In genomic region chr3:23341147-23341838, GRCh38 we compare ENCODE assay signal across 15 cellular contexts.
DNase-seq lines count a peak whose midpoint lies in the region; ATAC-seq and TF ChIP-seq lines count a peak whose summit lies in the region.
"Had no signal": no experiment of that assay in that cellular context is flagged by ENCODE, and none has a peak within 500 bp of the region (broad histone marks: within the 10 kb centered on the region; RNA-seq: fewer than 3 reads in every experiment).

No MANE protein-coding gene starts in this region.

- H3K36me3 Mint-ChIP-seq in activated naive CD8-positive, alpha-beta T cell treated with anti-CD3 and anti-CD28 coated beads for 36 hours: peaks cover 11% of the 10 kb centered on the region
- H3K36me3 Mint-ChIP-seq: natural killer cell had no signal

- H3K4me3 ChIP-seq in BLaER1 treated with 17β-estradiol and CSF1 and Interleukin-3, amounts not matched to agents 10 nM and 100 nM: no peak overlapping the region
- peak overlapping the region; percentile 41 for H3K4me3 ChIP-seq in Loucy (ENCODE audit: low read length, poor library complexity, severe bottlenecking)
- H3K4me3 ChIP-seq: esophagus squamous epithelium had no signal

- H3K9ac ChIP-seq in BLaER1 treated with 17β-estradiol and CSF1 and Interleukin-3, amounts not matched to agents 10 nM and 100 nM: no peak overlapping the region
- no peak overlapping the region for H3K9ac ChIP-seq in Loucy (ENCODE audit: low read depth, low read length, poor library complexity, severe bottlenecking)

- no peak overlapping the region for H2AFZ ChIP-seq in Loucy (ENCODE audit: low read length)

- ATAC-seq in GM19328 (IDR thresholded peaks at IDR 0.05; ENCODE audit: unreplicated experiment) (peak; percentile 61), HG02884 (IDR thresholded peaks at IDR 0.05; ENCODE audit: unreplicated experiment) (peak; percentile 70)
- no peak for ATAC-seq in activated CD4-positive, CD25-positive, alpha-beta regulatory T cell treated with anti-CD3 and anti-CD28 coated beads, Interleukin-2, amount 50 U/mL, for 24 hours
- ATAC-seq: activated T-cell treated with anti-CD3 and anti-CD28 coated beads, Interleukin-2, amount 50 U/mL, for 72 hours; HCT116; T-helper 17 cell had no signal

- H3K27ac ChIP-seq in BLaER1 treated with 17β-estradiol and CSF1 and Interleukin-3, amounts not matched to agents 10 nM and 100 nM: peak overlapping the region in 4 of 11 experiments; percentile 6 to 30 (median 9); a peak in 4 of 22 replicates
- H3K27ac ChIP-seq: esophagus squamous epithelium had no signal

- no peak for DNase-seq in activated naive CD8-positive, alpha-beta T cell treated with anti-CD3 and anti-CD28 coated beads for 36 hours
- DNase-seq in stimulated activated CD8-positive, alpha-beta memory T cell treated with anti-CD3 and anti-CD28 coated beads, Interleukin-4, amount 100 ng/mL, for 48 hours: no peak
- DNase-seq in amniotic stem cell (lab: John Stamatoyannopoulos, UW): no peak
- DNase-seq: activated T-cell treated with anti-CD3 and anti-CD28 coated beads, Interleukin-2, amount 50 U/mL, for 72 hours; esophagus squamous epithelium; natural killer cell; NCI-H82; stimulated activated naive CD4-positive, alpha-beta T cell treated with Interleukin-2 at 50 U/mL for 16 hours; T-helper 17 cell had no signal

- no peaks in the 10 kb centered on the region for H3K9me3 Mint-ChIP-seq in activated naive CD8-positive, alpha-beta T cell treated with anti-CD3 and anti-CD28 coated beads for 36 hours
- H3K9me3 Mint-ChIP-seq: activated T-cell treated with anti-CD3 and anti-CD28 coated beads, Interleukin-2, amount 50 U/mL, for 72 hours; natural killer cell had no signal

- H3K79me2 ChIP-seq in Loucy (ENCODE audit: insufficient read depth, low read length): no peaks in the 10 kb centered on the region

- peaks cover 0 to 99% (median 0%) of the 10 kb centered on the region in 11 experiments; a peak in 7 of 22 replicates for H4K20me1 ChIP-seq in BLaER1 treated with 17β-estradiol and CSF1 and Interleukin-3, amounts not matched to agents 10 nM and 100 nM
- H4K20me1 ChIP-seq in Loucy (ENCODE audit: insufficient read depth, low read length, poor library complexity, severe bottlenecking): peaks cover 4% of the 10 kb centered on the region

- no peak for TF ChIP-seq CTCF in Loucy (conservative IDR thresholded peaks at IDR 0.05; ENCODE audit: low read length)

- H3K27me3 ChIP-seq in BLaER1 treated with 17β-estradiol and CSF1 and Interleukin-3, amounts not matched to agents 10 nM and 100 nM: no peaks in the 10 kb centered on the region
- H3K27me3 ChIP-seq in Loucy (ENCODE audit: insufficient read depth, low read length, poor library complexity, severe bottlenecking): no peaks in the 10 kb centered on the region
- H3K27me3 ChIP-seq: esophagus squamous epithelium had no signal

- H3K4me1 Mint-ChIP-seq in activated naive CD8-positive, alpha-beta T cell treated with anti-CD3 and anti-CD28 coated beads for 36 hours: peaks cover 21% of the 10 kb centered on the region

- peak overlapping the region; percentile 50 to 80 (median 62) for H3K4me2 ChIP-seq in BLaER1 treated with 17β-estradiol and CSF1 and Interleukin-3, amounts not matched to agents 10 nM and 100 nM
- peak overlapping the region; percentile 63 for H3K4me2 ChIP-seq in Loucy (ENCODE audit: low read depth, low read length, poor library complexity, severe bottlenecking)

- H3K9me2 ChIP-seq in Loucy (replicated peaks; ENCODE audit: low read depth, low read length): no peaks in the 10 kb centered on the region

- no peak overlapping the region for H3K27ac Mint-ChIP-seq in activated naive CD8-positive, alpha-beta T cell treated with anti-CD3 and anti-CD28 coated beads for 36 hours
- H3K27ac Mint-ChIP-seq: activated T-cell treated with anti-CD3 and anti-CD28 coated beads, Interleukin-2, amount 50 U/mL, for 72 hours; natural killer cell; T-helper 17 cell had no signal

- H3F3A ChIP-seq in Loucy (ENCODE audit: low read depth): peaks cover 3% of the 10 kb centered on the region; the same call in 1 of the 2 replicates

- H3K27me3 Mint-ChIP-seq in activated naive CD8-positive, alpha-beta T cell treated with anti-CD3 and anti-CD28 coated beads for 36 hours: no peaks in the 10 kb centered on the region
- H3K27me3 Mint-ChIP-seq: T-helper 17 cell had no signal

- no peak overlapping the region for H3K4me3 Mint-ChIP-seq in activated naive CD8-positive, alpha-beta T cell treated with anti-CD3 and anti-CD28 coated beads for 36 hours
- H3K4me3 Mint-ChIP-seq: activated T-cell treated with anti-CD3 and anti-CD28 coated beads, Interleukin-2, amount 50 U/mL, for 72 hours; natural killer cell; T-helper 17 cell had no signal

- peaks cover 14 to 31% (median 21%) of the 10 kb centered on the region in 10 experiments for H3K4me1 ChIP-seq in BLaER1 treated with 17β-estradiol and CSF1 and Interleukin-3, amounts not matched to agents 10 nM and 100 nM
- peaks cover 22% of the 10 kb centered on the region for H3K4me1 ChIP-seq in Loucy (ENCODE audit: insufficient read depth, low read length, poor library complexity, severe bottlenecking)

- H3K36me3 ChIP-seq in BLaER1 treated with 17β-estradiol and CSF1 and Interleukin-3, amounts not matched to agents 10 nM and 100 nM: no peaks in the 10 kb centered on the region
- no peaks in the 10 kb centered on the region for H3K36me3 ChIP-seq in Loucy (ENCODE audit: insufficient read depth, low read length)
- H3K36me3 ChIP-seq: esophagus squamous epithelium had no signal

- H3K9me3 ChIP-seq in BLaER1 treated with 17β-estradiol and CSF1 and Interleukin-3, amounts not matched to agents 10 nM and 100 nM (replicated peaks in 1 of 11): no peaks in the 10 kb centered on the region; a peak in 1 of 22 replicates
- no peaks in the 10 kb centered on the region for H3K9me3 ChIP-seq in Loucy (ENCODE audit: insufficient read depth, low read depth, low read length)
- H3K9me3 ChIP-seq: esophagus squamous epithelium had no signal

Comparison
In these comparisons a context has a peak if more than half of its experiments do, and no peak if none do; other contexts are left out.
1. ATAC-seq: peak in GM19328 (single experiment) and HG02884 (single experiment); none in activated CD4-positive, CD25-positive, alpha-beta regulatory T cell treated with anti-CD3 and anti-CD28 coated beads, Interleukin-2, amount 50 U/mL, for 24 hours (0 of 2).